20 cellular contexts compared by ENCODE assay signal in genomic region chr6:92701425-92702096, GRCh38.
"Had no signal": no experiment of that assay in that cellular context is flagged by ENCODE, and none has a peak within 500 bp of the region (broad histone marks: within the 10 kb centered on the region; RNA-seq: fewer than 3 reads in every experiment).

No MANE protein-coding gene starts in this region.

- H3K27ac Mint-ChIP-seq: activated naive CD4-positive, alpha-beta T cell treated with anti-CD3 and anti-CD28 coated beads, Interleukin-2, amount 50 U/mL, for 72 hours; naive thymus-derived CD4-positive, alpha-beta T cell had no signal

- H3K27me3 ChIP-seq: breast epithelium, colonic mucosa, esophagus squamous epithelium, gastrocnemius medialis, heart left ventricle, spleen, stomach, suprapubic skin, tibial nerve, uterus had no signal

- H3K9me3 ChIP-seq: breast epithelium, colonic mucosa, gastrocnemius medialis, heart left ventricle, stomach, suprapubic skin, tibial nerve, uterus had no signal

- H3K4me3 Mint-ChIP-seq: central memory CD8-positive, alpha-beta T cell; naive thymus-derived CD4-positive, alpha-beta T cell; neural crest cell had no signal

- H3K4me1 ChIP-seq: breast epithelium, colonic mucosa, esophagus squamous epithelium, gastrocnemius medialis, heart left ventricle, spleen, stomach, suprapubic skin, tibial nerve, uterus had no signal

- H3K4me3 ChIP-seq: breast epithelium, colonic mucosa, esophagus squamous epithelium, gastrocnemius medialis, heart left ventricle, lung, spleen, stomach, suprapubic skin, tibial nerve, uterus had no signal

- H3K9me3 Mint-ChIP-seq: neural crest cell had no signal

- DNase-seq: activated T-cell treated with anti-CD3 and anti-CD28 coated beads, Interleukin-2, amount 50 U/mL, for 1 hour; colonic mucosa; esophagus squamous epithelium; gastrocnemius medialis; heart left ventricle; left colon; naive thymus-derived CD4-positive, alpha-beta T cell; retina; spleen; stimulated activated CD4-positive, alpha-beta T cell treated with anti-CD3 and anti-CD28 coated beads, Interleukin-4, amount 100 ng/mL, for 1 hour; stomach; T-helper 9 cell; uterus had no signal

- H3K36me3 ChIP-seq: breast epithelium, colonic mucosa, esophagus squamous epithelium, gastrocnemius medialis, heart left ventricle, spleen, stomach, suprapubic skin, tibial nerve, uterus had no signal

- H3K27me3 Mint-ChIP-seq: central memory CD8-positive, alpha-beta T cell; naive thymus-derived CD4-positive, alpha-beta T cell had no signal

- H3K4me1 Mint-ChIP-seq: central memory CD8-positive, alpha-beta T cell; naive thymus-derived CD4-positive, alpha-beta T cell; neural crest cell had no signal

- H3K27ac ChIP-seq: breast epithelium, colonic mucosa, esophagus squamous epithelium, gastrocnemius medialis, heart left ventricle, spleen, stomach, suprapubic skin, tibial nerve, uterus had no signal

- ATAC-seq: activated naive CD4-positive, alpha-beta T cell treated with anti-CD3 and anti-CD28 coated beads, Interleukin-2, amount 50 U/mL, for 72 hours; gastrocnemius medialis; left colon; naive thymus-derived CD4-positive, alpha-beta T cell had no signal

- H3K36me3 Mint-ChIP-seq: activated naive CD4-positive, alpha-beta T cell treated with anti-CD3 and anti-CD28 coated beads, Interleukin-2, amount 50 U/mL, for 72 hours; naive thymus-derived CD4-positive, alpha-beta T cell had no signal
